34 cellular contexts compared by ENCODE assay signal in the genomic region with DNA sequence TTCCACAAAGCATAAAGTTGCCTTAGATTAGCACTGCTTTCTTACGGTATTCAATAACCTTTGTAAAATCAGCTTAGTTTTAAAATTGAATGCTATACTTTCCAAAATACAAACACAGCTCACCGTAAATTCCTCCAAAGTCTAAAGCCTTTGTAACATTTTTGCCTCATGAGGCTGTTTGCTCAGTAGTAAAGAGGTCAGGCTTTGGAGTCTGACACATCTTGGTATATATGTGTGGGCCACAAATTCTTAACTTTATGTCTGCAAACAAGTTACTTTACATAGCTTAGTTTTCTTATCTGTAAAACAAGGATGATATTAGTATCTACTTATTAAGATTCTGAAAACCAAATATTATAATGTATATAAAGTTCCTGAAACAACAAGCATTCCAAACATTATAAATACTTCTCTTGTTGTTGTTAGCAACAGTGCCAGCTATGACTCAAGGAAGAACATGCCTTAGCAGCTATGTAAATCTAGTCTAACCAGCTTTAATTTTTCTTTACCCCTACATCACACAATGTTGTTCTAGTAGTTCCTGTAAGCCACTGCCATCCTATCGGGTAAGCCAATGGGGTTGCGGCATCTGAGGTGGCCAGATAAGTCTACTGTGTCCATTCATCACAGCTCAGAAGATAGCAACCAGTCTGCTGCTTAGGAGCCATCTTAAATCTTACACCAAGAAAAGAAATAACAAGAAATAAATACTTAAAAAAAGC.
"Had no signal": no experiment of that assay in that cellular context is flagged by ENCODE, and none has a peak within 500 bp of the region (broad histone marks: within the 10 kb centered on the region; RNA-seq: fewer than 3 reads in every experiment).

No MANE protein-coding gene starts in this region.

- H2AFZ ChIP-seq: hepatocyte had no signal

- H3K4me1 ChIP-seq: esophagus muscularis mucosa, pancreas, prostate gland, sigmoid colon, uterus had no signal

- H3K9me3 Mint-ChIP-seq: activated naive CD4-positive, alpha-beta T cell treated with anti-CD3 and anti-CD28 coated beads, Interleukin-2, amount 50 U/mL, for 24 hours; activated naive CD8-positive, alpha-beta T cell treated with anti-CD3 and anti-CD28 coated beads, Interleukin-2, amount 50 U/mL, for 24 hours; activated T-helper 2 cell treated with anti-CD3 and anti-CD28 coated beads, Interferon-gamma antibody, Interleukin-2, Interleukin-4, amounts not matched to agents 10 μg/mL and 5 μg/mL and 100 μg/mL, durations not matched to agents 14 hours and 24 hours and 36 hours; stimulated activated memory B cell treated with anti-CD40 and anti-IgM and Interleukin-4, amounts not matched to agents 10 μg/mL and 1 μg/mL and 100 μg/mL, for 72 hours; stimulated activated naive CD8-positive, alpha-beta T cell treated with anti-CD3 and anti-CD28 coated beads, Interleukin-15, amount 100 ng/mL, for 72 hours had no signal

- FAIRE-seq: frontal cortex, small intestine had no signal

- H3K79me2 ChIP-seq: hepatocyte had no signal

- H3K9me3 ChIP-seq: esophagus muscularis mucosa, pancreas, prostate gland, sigmoid colon, uterus had no signal

- H3K4me2 ChIP-seq: hepatocyte had no signal

- H3K27me3 ChIP-seq: cardiac muscle cell, esophagus muscularis mucosa, hepatocyte, sigmoid colon had no signal

- H3K36me3 ChIP-seq: cardiac muscle cell, esophagus muscularis mucosa, pancreas, prostate gland, sigmoid colon, uterus had no signal

- DNase-seq: activated CD4-positive, alpha-beta T cell treated with anti-CD3 and anti-CD28 coated beads for 36 hours; activated CD4-positive, CD25-positive, alpha-beta regulatory T cell; activated CD8-positive, alpha-beta memory T cell treated with anti-CD3 and anti-CD28 coated beads, Interleukin-2, amount 10 ng/mL, durations not matched to agents 7 days and 5 days; activated CD8-positive, alpha-beta T cell treated with anti-CD3 and anti-CD28 coated beads, Interleukin-2, amount 10 ng/mL, durations not matched to agents 7 days and 5 days; activated naive CD8-positive, alpha-beta T cell treated with anti-CD3 and anti-CD28 coated beads, Interleukin-2, amount 50 U/mL, for 24 hours; activated T-cell treated with anti-CD3 and anti-CD28 coated beads, Interleukin-2, amount 50 U/mL, for 48 hours; amygdala; cerebellar nuclear complex; dorsolateral prefrontal cortex; effector memory CD4-positive, alpha-beta T cell; islet precursor cell; left cardiac atrium; naive B cell; pancreas; sigmoid colon; small intestine; stimulated activated CD4-positive, alpha-beta T cell treated with anti-CD3 and anti-CD28 coated beads, Interleukin-1b, Interleukin-23, amount 100 ng/mL, for 48 hours; stimulated activated CD4-positive, alpha-beta T cell treated with anti-CD3 and anti-CD28 coated beads, Interleukin-4, amount 100 ng/mL, for 4 hours; stimulated activated CD8-positive, alpha-beta memory T cell treated with anti-CD3 and anti-CD28 coated beads, Interleukin-4, amount 100 ng/mL, for 48 hours; stimulated activated naive CD8-positive, alpha-beta T cell treated with anti-CD3 and anti-CD28 coated beads, Interleukin-15, amount 100 ng/mL, for 72 hours; substantia nigra; T-cell; uterus had no signal

- H3K4me3 Mint-ChIP-seq: activated CD4-positive, alpha-beta T cell treated with anti-CD3 and anti-CD28 coated beads for 36 hours; activated CD8-positive, alpha-beta memory T cell treated with anti-CD3 and anti-CD28 coated beads, Interleukin-2, amount 10 ng/mL, durations not matched to agents 7 days and 5 days; activated CD8-positive, alpha-beta T cell treated with anti-CD3 and anti-CD28 coated beads, Interleukin-2, amount 10 ng/mL, durations not matched to agents 7 days and 5 days; activated naive CD4-positive, alpha-beta T cell treated with anti-CD3 and anti-CD28 coated beads, Interleukin-2, amount 50 U/mL, for 24 hours; activated naive CD8-positive, alpha-beta T cell treated with anti-CD3 and anti-CD28 coated beads, Interleukin-2, amount 50 U/mL, for 24 hours; mesothelial cell of epicardium; naive B cell; stimulated activated memory B cell treated with anti-CD40 and anti-IgM and Interleukin-4, amounts not matched to agents 10 μg/mL and 1 μg/mL and 100 μg/mL, for 72 hours; stimulated activated naive CD8-positive, alpha-beta T cell treated with anti-CD3 and anti-CD28 coated beads, Interleukin-15, amount 100 ng/mL, for 72 hours; T-cell; type B pancreatic cell had no signal

- H3K27ac ChIP-seq: cardiac muscle cell, coronary artery, dorsolateral prefrontal cortex, esophagus muscularis mucosa, hepatocyte, pancreas, prostate gland, sigmoid colon, uterus had no signal

- ATAC-seq: activated CD4-positive, alpha-beta T cell treated with anti-CD3 and anti-CD28 coated beads for 36 hours; activated CD8-positive, alpha-beta memory T cell treated with anti-CD3 and anti-CD28 coated beads, Interleukin-2, amount 10 ng/mL, durations not matched to agents 7 days and 5 days; activated CD8-positive, alpha-beta T cell treated with anti-CD3 and anti-CD28 coated beads, Interleukin-2, amount 10 ng/mL, durations not matched to agents 7 days and 5 days; activated naive CD8-positive, alpha-beta T cell treated with anti-CD3 and anti-CD28 coated beads, Interleukin-2, amount 50 U/mL, for 24 hours; left cardiac atrium; pancreas; stimulated activated memory B cell treated with anti-CD40 and anti-IgM and Interleukin-4, amounts not matched to agents 10 μg/mL and 1 μg/mL and 100 μg/mL, for 72 hours; stimulated activated naive CD8-positive, alpha-beta T cell treated with anti-CD3 and anti-CD28 coated beads, Interleukin-15, amount 100 ng/mL, for 72 hours; T-cell had no signal

- H3K4me1 Mint-ChIP-seq: activated CD4-positive, alpha-beta T cell treated with anti-CD3 and anti-CD28 coated beads for 36 hours; activated CD8-positive, alpha-beta memory T cell treated with anti-CD3 and anti-CD28 coated beads, Interleukin-2, amount 10 ng/mL, durations not matched to agents 7 days and 5 days; activated naive CD4-positive, alpha-beta T cell treated with anti-CD3 and anti-CD28 coated beads, Interleukin-2, amount 50 U/mL, for 24 hours; activated naive CD8-positive, alpha-beta T cell treated with anti-CD3 and anti-CD28 coated beads, Interleukin-2, amount 50 U/mL, for 24 hours; mesothelial cell of epicardium; naive B cell; stimulated activated memory B cell treated with anti-CD40 and anti-IgM and Interleukin-4, amounts not matched to agents 10 μg/mL and 1 μg/mL and 100 μg/mL, for 72 hours; stimulated activated naive CD8-positive, alpha-beta T cell treated with anti-CD3 and anti-CD28 coated beads, Interleukin-15, amount 100 ng/mL, for 72 hours; T-cell had no signal

- H3K36me3 Mint-ChIP-seq: activated CD8-positive, alpha-beta memory T cell treated with anti-CD3 and anti-CD28 coated beads, Interleukin-2, amount 10 ng/mL, durations not matched to agents 7 days and 5 days; activated naive CD4-positive, alpha-beta T cell treated with anti-CD3 and anti-CD28 coated beads, Interleukin-2, amount 50 U/mL, for 24 hours; mesothelial cell of epicardium; naive B cell; stimulated activated memory B cell treated with anti-CD40 and anti-IgM and Interleukin-4, amounts not matched to agents 10 μg/mL and 1 μg/mL and 100 μg/mL, for 72 hours; T-cell; type B pancreatic cell had no signal

- H3K4me3 ChIP-seq: cardiac muscle cell, coronary artery, dorsolateral prefrontal cortex, esophagus muscularis mucosa, hepatocyte, pancreas, prostate gland, sigmoid colon, uterus had no signal

- H3K27ac Mint-ChIP-seq: activated CD4-positive, alpha-beta T cell treated with anti-CD3 and anti-CD28 coated beads for 36 hours; activated CD8-positive, alpha-beta memory T cell treated with anti-CD3 and anti-CD28 coated beads, Interleukin-2, amount 10 ng/mL, durations not matched to agents 7 days and 5 days; activated CD8-positive, alpha-beta T cell treated with anti-CD3 and anti-CD28 coated beads, Interleukin-2, amount 10 ng/mL, durations not matched to agents 7 days and 5 days; activated naive CD4-positive, alpha-beta T cell treated with anti-CD3 and anti-CD28 coated beads, Interleukin-2, amount 50 U/mL, for 24 hours; activated naive CD8-positive, alpha-beta T cell treated with anti-CD3 and anti-CD28 coated beads, Interleukin-2, amount 50 U/mL, for 24 hours; activated T-helper 2 cell treated with anti-CD3 and anti-CD28 coated beads, Interferon-gamma antibody, Interleukin-2, Interleukin-4, amounts not matched to agents 10 μg/mL and 5 μg/mL and 100 μg/mL, durations not matched to agents 14 hours and 24 hours and 36 hours; mesothelial cell of epicardium; naive B cell; stimulated activated memory B cell treated with anti-CD40 and anti-IgM and Interleukin-4, amounts not matched to agents 10 μg/mL and 1 μg/mL and 100 μg/mL, for 72 hours; stimulated activated naive CD8-positive, alpha-beta T cell treated with anti-CD3 and anti-CD28 coated beads, Interleukin-15, amount 100 ng/mL, for 72 hours; T-cell; type B pancreatic cell had no signal

- H3K27me3 Mint-ChIP-seq: activated CD4-positive, alpha-beta T cell treated with anti-CD3 and anti-CD28 coated beads for 36 hours; activated CD8-positive, alpha-beta memory T cell treated with anti-CD3 and anti-CD28 coated beads, Interleukin-2, amount 10 ng/mL, durations not matched to agents 7 days and 5 days; activated naive CD4-positive, alpha-beta T cell treated with anti-CD3 and anti-CD28 coated beads, Interleukin-2, amount 50 U/mL, for 24 hours; activated naive CD8-positive, alpha-beta T cell treated with anti-CD3 and anti-CD28 coated beads, Interleukin-2, amount 50 U/mL, for 24 hours; naive B cell; stimulated activated memory B cell treated with anti-CD40 and anti-IgM and Interleukin-4, amounts not matched to agents 10 μg/mL and 1 μg/mL and 100 μg/mL, for 72 hours; stimulated activated naive CD8-positive, alpha-beta T cell treated with anti-CD3 and anti-CD28 coated beads, Interleukin-15, amount 100 ng/mL, for 72 hours; type B pancreatic cell had no signal
